In genomic region chr12:110921262-110921661, GRCh38 we compare ENCODE assay signal across 18 cellular contexts. TPM values are rescaled to one million over a fixed set of nuclear protein-coding genes. Genes with fewer than 3 reads are reported as not detected.
DNase-seq lines count a peak whose midpoint lies in the region; ATAC-seq, FAIRE-seq and TF ChIP-seq lines count a peak whose summit lies in the region.
"Had no signal": no experiment of that assay in that cellular context is flagged by ENCODE, and none has a peak within 500 bp of the region (broad histone marks: within the 10 kb centered on the region; RNA-seq: fewer than 3 reads in every experiment).

No MANE protein-coding gene starts in this region.

- peak overlapping the region; percentile 2 for H3K4me2 ChIP-seq in keratinocyte (ENCODE audit: control insufficient read depth, extremely low read depth, insufficient read depth, low read depth, low read length)
- H3K4me2 ChIP-seq: BLaER1 had no signal

- DNase-seq in AG20443 (ENCODE audit: low spot score) = peak; percentile 40
- DNase-seq in HT1080 (ENCODE audit: low read depth) = peak; percentile 68
- peak; percentile 75 for DNase-seq in astrocyte of the hippocampus (ENCODE audit: low read depth, low spot score)
- no peak for DNase-seq in keratinocyte (ENCODE audit: low read depth, low spot score)
- no peak for DNase-seq in NCI-H1092 treated with DMSO at 0.1 percent for 48 hours (lab: John Stamatoyannopoulos, UW)
- DNase-seq in CD4-positive, alpha-beta T cell = no peak
- no peak for DNase-seq in omental fat pad (ENCODE audit: low spot score)
- DNase-seq in left lung = no peak
- DNase-seq: DMS53; mucosa of descending colon; NCI-H2171 treated with DMSO at 0.1 percent for 48 hours; stimulated activated CD4-positive, alpha-beta T cell treated with anti-CD3 and anti-CD28 coated beads, Interleukin-12 subunit alpha, Interleukin-12 subunit beta, amount 100 ng/mL, for 4 hours had no signal

- FAIRE-seq in keratinocyte (lab: Jason Lieb, UNC) = no peak

- no peak overlapping the region for H3K4me3 ChIP-seq in keratinocyte (ENCODE audit: control insufficient read depth in 2 of 3, extremely low read depth in 1 of 3, insufficient read depth in 2 of 3, low read depth in 1 of 3, low read length in 3 of 3)
- no peak overlapping the region for H3K4me3 ChIP-seq in left lung
- H3K4me3 ChIP-seq: BLaER1, mucosa of descending colon, vagina had no signal

- H3K9ac ChIP-seq in keratinocyte (ENCODE audit: control insufficient read depth, extremely low read depth, insufficient read depth, low read length) = no peak overlapping the region
- H3K9ac ChIP-seq: BLaER1 had no signal

- H3K4me1 Mint-ChIP-seq in CD4-positive, alpha-beta T cell (ENCODE audit: low read depth) = no peaks in the 10 kb centered on the region
- H3K4me1 Mint-ChIP-seq: activated T-helper 17 cell treated with anti-CD3 and anti-CD28 coated beads, Interleukin-2, amount 50 U/mL, for 72 hours had no signal

- POLR2A ChIA-PET in CD4-positive, alpha-beta T cell (lab: Charles Lee) = no interaction called here

- no peak overlapping the region for H3K27ac Mint-ChIP-seq in CD4-positive, alpha-beta T cell
- H3K27ac Mint-ChIP-seq: activated T-helper 17 cell treated with anti-CD3 and anti-CD28 coated beads, Interleukin-2, amount 50 U/mL, for 72 hours; IgD-negative memory B cell had no signal

- no peak for ATAC-seq in CD4-positive, alpha-beta T cell (ENCODE audit: poor library complexity)
- ATAC-seq in omental fat pad (ENCODE audit: low FRiP score) (no peak), left lung (no peak)
- ATAC-seq: activated T-helper 17 cell treated with anti-CD3 and anti-CD28 coated beads, Interleukin-2, amount 50 U/mL, for 72 hours; mucosa of descending colon had no signal

- H3K36me3 ChIP-seq in keratinocyte (ENCODE audit: control insufficient read depth in 2 of 2, extremely low read depth in 1 of 2, insufficient read depth in 2 of 2, low read length in 2 of 2) (no peaks in the 10 kb centered on the region), left lung (no peaks in the 10 kb centered on the region)
- H3K36me3 ChIP-seq: BLaER1, vagina had no signal

- H3K79me2 ChIP-seq in keratinocyte (ENCODE audit: control insufficient read depth, insufficient read depth, low read length) = no peaks in the 10 kb centered on the region

- TF ChIP-seq CTCF in keratinocyte (optimal IDR thresholded peaks at IDR 0.05 in 1 of 3, IDR thresholded peaks at IDR 0.05 in 1 of 3, conservative IDR thresholded peaks at IDR 0.05 in 1 of 3; ENCODE audit: extremely low read depth in 1 of 3, insufficient read depth in 2 of 3, low read length in 3 of 3) (no peak), omental fat pad (IDR thresholded peaks at IDR 0.05) (no peak), left lung (IDR thresholded peaks at IDR 0.05) (no peak)
- TF ChIP-seq CTCF in CD4-positive, alpha-beta T cell (IDR thresholded peaks at IDR 0.05) = no peak

- no peaks in the 10 kb centered on the region for H4K20me1 ChIP-seq in keratinocyte (ENCODE audit: control insufficient read depth, extremely low read depth, insufficient read depth, low read length)
- H4K20me1 ChIP-seq: BLaER1 had no signal

- peaks cover 28% of the 10 kb centered on the region for H3K4me1 ChIP-seq in keratinocyte (ENCODE audit: control insufficient read depth, extremely low read depth, insufficient read depth, low read length)
- no peaks in the 10 kb centered on the region for H3K4me1 ChIP-seq in left lung
- H3K4me1 ChIP-seq: vagina had no signal

- H3K9me1 ChIP-seq in keratinocyte (ENCODE audit: control insufficient read depth, extremely low read depth, insufficient read depth, low read length) = no peaks in the 10 kb centered on the region

- CTCF ChIA-PET in CD4-positive, alpha-beta T cell (lab: Charles Lee) = no interaction called here

- H3K27ac ChIP-seq in keratinocyte (ENCODE audit: control insufficient read depth, insufficient read depth, low read length) = no peak overlapping the region
- no peak overlapping the region for H3K27ac ChIP-seq in CD4-positive, alpha-beta T cell (ENCODE audit: low read depth, low read length)
- no peak overlapping the region for H3K27ac ChIP-seq in left lung
- H3K27ac ChIP-seq: BLaER1, vagina had no signal

- no peak overlapping the region for H2AFZ ChIP-seq in keratinocyte (ENCODE audit: control insufficient read depth, low read length)

- no peaks in the 10 kb centered on the region for H3K9me3 Mint-ChIP-seq in CD4-positive, alpha-beta T cell
- H3K9me3 Mint-ChIP-seq: activated T-helper 17 cell treated with anti-CD3 and anti-CD28 coated beads, Interleukin-2, amount 50 U/mL, for 72 hours; IgD-negative memory B cell had no signal

- no peaks in the 10 kb centered on the region for H3K9me3 ChIP-seq in keratinocyte (ENCODE audit: control insufficient read depth, low read depth, low read length)
- H3K9me3 ChIP-seq in CD4-positive, alpha-beta T cell (ENCODE audit: control insufficient read depth, low read length) = no peaks in the 10 kb centered on the region
- no peaks in the 10 kb centered on the region for H3K9me3 ChIP-seq in left lung
- H3K9me3 ChIP-seq: BLaER1, mucosa of descending colon, vagina had no signal

- no peaks in the 10 kb centered on the region for H3K36me3 Mint-ChIP-seq in CD4-positive, alpha-beta T cell (ENCODE audit: low read depth)
- H3K36me3 Mint-ChIP-seq: IgD-negative memory B cell had no signal

- dilution Hi-C loops in keratinocyte (cut with MboI; ENCODE audit: extremely low pct_ligation_motif_present, low sequenced_read_pairs) = no loop called here

- H3K4me3 Mint-ChIP-seq in CD4-positive, alpha-beta T cell = no peak overlapping the region
- H3K4me3 Mint-ChIP-seq: activated T-helper 17 cell treated with anti-CD3 and anti-CD28 coated beads, Interleukin-2, amount 50 U/mL, for 72 hours; IgD-negative memory B cell had no signal

- H3K27me3 Mint-ChIP-seq in CD4-positive, alpha-beta T cell = peaks cover 17% of the 10 kb centered on the region
- H3K27me3 Mint-ChIP-seq: IgD-negative memory B cell had no signal

- H3K27me3 ChIP-seq in keratinocyte (ENCODE audit: control insufficient read depth, extremely low read depth, insufficient read depth, low read length) (no peaks in the 10 kb centered on the region), left lung (peaks cover 0 to 65% of the 10 kb centered on the region in 2 donors)
- no peaks in the 10 kb centered on the region for H3K27me3 ChIP-seq in CD4-positive, alpha-beta T cell (ENCODE audit: control insufficient read depth, insufficient read depth, low read length)
- H3K27me3 ChIP-seq: BLaER1, vagina had no signal

- intact Hi-C loops in CD4-positive, alpha-beta T cell (cut with DNase I, micrococcal nuclease) = no loop called here
- intact Hi-C loops in left lung (cut with DNase I) = no loop called here

RNA-seq across cellular contexts. Expression of gene MYL2, which starts 0.9 kb away (rescaled TPM):
- not detected in 2 replicates for total RNA-seq in HT1080 (2014; rRNA removed; shearing (Covaris generic))
- 0.14 TPM in 1 of 2 replicates, not detected in the other for polyA plus RNA-seq in HT1080 (2015; cell fraction: cytosol; rRNA removed)
- polyA plus RNA-seq in HT1080 (2015; cell fraction: nucleus; rRNA removed) = 0.85 TPM in 1 of 2 replicates, not detected in the other
- 0.08 to 0.41 TPM in 2 of 3 replicates, not detected in the other for polyA plus RNA-seq in keratinocyte
- polyA plus RNA-seq in keratinocyte (2011; ENCODE audit: low read depth) = not detected
- polyA plus RNA-seq in keratinocyte (2011; cell fraction: cytosol; rRNA removed) = 0.10 and 0.18 TPM in 2 replicates
- not detected in 2 replicates for polyA plus RNA-seq in keratinocyte (2011; cell fraction: nucleus; rRNA removed)
- polyA plus RNA-seq in keratinocyte (2012; ENCODE audit: low replicate concordance) = 0.30 and 0.52 TPM in 2 replicates
- not detected in 3 replicates for polyA minus RNA-seq in keratinocyte
- polyA minus RNA-seq in keratinocyte (2011; cell fraction: cytosol; rRNA and poly(A)+ RNA removed) = not detected
- polyA minus RNA-seq in keratinocyte (2011; cell fraction: nucleus; rRNA and poly(A)+ RNA removed) = not detected in 2 replicates
- total RNA-seq in CD4-positive, alpha-beta T cell = not detected
- total RNA-seq in omental fat pad = not detected
- 1 to 10 TPM; 2.2 to 3.0 TPM for total RNA-seq in left lung
- total RNA-seq: activated T-helper 17 cell treated with anti-CD3 and anti-CD28 coated beads, Interleukin-2, amount 50 U/mL, for 72 hours; osteocyte; SK-MEL-5; vagina had no signal

Comparison
In these comparisons a context has a peak if more than half of its experiments do, and no peak if none do; other contexts are left out.
1. DNase-seq: peak in AG20443 (single experiment), HT1080 (single experiment) and astrocyte of the hippocampus (single experiment); none in keratinocyte (single experiment), NCI-H1092 treated with DMSO at 0.1 percent for 48 hours (single experiment), CD4-positive, alpha-beta T cell (0 of 10), omental fat pad (single experiment) and left lung (0 of 2).